In the genomic region with DNA sequence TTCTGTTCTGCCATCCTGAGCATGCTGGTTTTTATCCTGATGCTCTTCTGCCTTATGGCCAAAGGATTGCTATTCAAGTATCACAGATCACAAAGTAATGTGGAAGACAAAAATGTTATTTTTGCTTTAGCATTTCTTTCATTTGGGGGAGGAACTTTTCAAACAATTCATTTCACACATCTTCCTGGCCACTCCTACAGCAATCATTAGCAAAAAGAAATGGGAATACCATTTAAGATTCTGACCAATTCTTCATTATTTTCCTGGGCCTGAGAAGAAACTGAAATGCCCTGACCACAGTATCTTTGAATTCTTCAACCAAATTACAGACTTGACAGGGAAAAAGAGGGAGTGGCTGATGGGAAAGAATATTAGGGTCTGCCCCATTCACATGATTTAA, we compare ENCODE assay signal across 8 cellular contexts. TPM values are rescaled to one million over a fixed set of nuclear protein-coding genes. Genes with fewer than 3 reads are reported as not detected.
"Had no signal": no experiment of that assay in that cellular context is flagged by ENCODE, and none has a peak within 500 bp of the region (broad histone marks: within the 10 kb centered on the region; RNA-seq: fewer than 3 reads in every experiment).

No MANE protein-coding gene starts in this region.

- H3K9ac ChIP-seq: KMS-11 had no signal

- H3K9me3 Mint-ChIP-seq: IgD-negative memory B cell had no signal

- DNase-seq: GOT3, H9, HCEC 1CT, KBM-7 had no signal

- H3K36me3 Mint-ChIP-seq: IgD-negative memory B cell had no signal

- H3K27ac ChIP-seq: KMS-11 had no signal

- H3K4me1 Mint-ChIP-seq: IgD-negative memory B cell had no signal

- H3K4me3 Mint-ChIP-seq: H9, IgD-negative memory B cell had no signal

- H3K27ac Mint-ChIP-seq: IgD-negative memory B cell had no signal

- ATAC-seq: HepG2 had no signal

- H3K27me3 Mint-ChIP-seq: IgD-negative memory B cell had no signal

- H3K4me2 ChIP-seq: KMS-11 had no signal

RNA-seq across cellular contexts. Expression of gene GRID2, which starts 38.0 kb away (rescaled TPM):
- total RNA-seq: HepG2, HT1080 had no signal
- polyA plus RNA-seq: HepG2, IgD-negative memory B cell had no signal
